Comparison of ENCODE assay signal across 14 cellular contexts in genomic region chr18:74950479-74950878, GRCh38.
DNase-seq lines count a peak whose midpoint lies in the region; ATAC-seq and TF ChIP-seq lines count a peak whose summit lies in the region.
"Had no signal": no experiment of that assay in that cellular context is flagged by ENCODE, and none has a peak within 500 bp of the region (broad histone marks: within the 10 kb centered on the region; RNA-seq: fewer than 3 reads in every experiment).

No MANE protein-coding gene starts in this region.

- H4K8ac ChIP-seq in H9 (replicated peaks; ENCODE audit: insufficient read length, low read depth, low read length) = no peak overlapping the region

- H2BK15ac ChIP-seq in H9 (ENCODE audit: low read depth, low read length) = no peak overlapping the region

- H3K79me2 ChIP-seq in H9 (ENCODE audit: insufficient read depth, low read length) = no peaks in the 10 kb centered on the region
- no peaks in the 10 kb centered on the region for H3K79me2 ChIP-seq in neural progenitor cell (ENCODE audit: low read depth)

- H3K4me3 ChIP-seq in CD4-positive, alpha-beta memory T cell (ENCODE audit: low read length in 2 of 2) = no peak overlapping the region
- H3K4me3 ChIP-seq in neural progenitor cell = no peak overlapping the region
- H3K4me3 ChIP-seq: skin epidermis had no signal

- no peak overlapping the region for H4K91ac ChIP-seq in H9 (ENCODE audit: insufficient read length, low read depth, low read length)

- no peaks in the 10 kb centered on the region for H3K27me3 Mint-ChIP-seq in CD4-positive, alpha-beta memory T cell
- H3K27me3 Mint-ChIP-seq in H9 (ENCODE audit: low read depth) (no peaks in the 10 kb centered on the region), chondrocyte (ENCODE audit: low read depth) (no peaks in the 10 kb centered on the region), neural progenitor cell (ENCODE audit: insufficient read depth, low read depth) (peaks cover 3% of the 10 kb centered on the region)
- no peaks in the 10 kb centered on the region for H3K27me3 Mint-ChIP-seq in effector memory CD8-positive, alpha-beta T cell
- H3K27me3 Mint-ChIP-seq: activated CD8-positive, alpha-beta memory T cell treated with anti-CD3 and anti-CD28 coated beads, Interleukin-2, amount 10 ng/mL, durations not matched to agents 7 days and 5 days had no signal

- H4K5ac ChIP-seq in H9 (ENCODE audit: insufficient read length, low read depth, low read length) = no peak overlapping the region

- H3T11ph ChIP-seq in H9 (ENCODE audit: low read length) = no peak overlapping the region

- POLR2A ChIA-PET in CD4-positive, alpha-beta memory T cell (lab: Charles Lee; ENCODE audit: partially characterized antibody) = interaction anchor here (0.7 to 1.3 kb wide), 5 partner anchors 8 to 868 kb away, joined by 3 to 4 read pairs (median 3); no protein-coding TSS in a partner anchor

- H3K4me2 ChIP-seq in H9 (ENCODE audit: insufficient read depth, insufficient read length, low read length) (no peak overlapping the region), neural progenitor cell (peak overlapping the region; percentile 13)

- H3K23ac ChIP-seq in H9 (ENCODE audit: insufficient read length, low read depth, low read length) = no peak overlapping the region

- intact Hi-C loops in CD4-positive, alpha-beta memory T cell (cut with micrococcal nuclease) = loop anchor here (2.0 kb wide), 2 partner anchors 44 to 120 kb away; no protein-coding TSS in a partner anchor

- peaks cover 8% of the 10 kb centered on the region for H3F3A ChIP-seq in neural progenitor cell (ENCODE audit: low read depth)

- H2BK20ac ChIP-seq in H9 (ENCODE audit: low read depth, low read length, poor library complexity, severe bottlenecking) = no peak overlapping the region

- no peaks in the 10 kb centered on the region for H3K23me2 ChIP-seq in H9 (ENCODE audit: insufficient read length, low read depth, low read length, poor library complexity, severe bottlenecking)

- H3K14ac ChIP-seq in H9 (ENCODE audit: insufficient read depth, low read length) = no peak overlapping the region

- H2AK5ac ChIP-seq in H9 (ENCODE audit: insufficient read length, low read length) = no peak overlapping the region

- H2BK5ac ChIP-seq in H9 (ENCODE audit: insufficient read length, low read length) = no peak overlapping the region

- no peak for ATAC-seq in effector memory CD8-positive, alpha-beta T cell (replicated peaks)
- ATAC-seq: activated CD8-positive, alpha-beta memory T cell treated with anti-CD3 and anti-CD28 coated beads, Interleukin-2, amount 10 ng/mL, durations not matched to agents 7 days and 5 days had no signal

- H3K56ac ChIP-seq in H9 (ENCODE audit: insufficient read length, low read depth, low read length) = no peak overlapping the region

- H3K18ac ChIP-seq in H9 (ENCODE audit: insufficient read length, low read depth, low read length) = no peak overlapping the region

- H3K4ac ChIP-seq in H9 (ENCODE audit: low read depth, low read length) = no peak overlapping the region

- H3K27ac ChIP-seq in CD4-positive, alpha-beta memory T cell (ENCODE audit: low read depth, low read length) = peak overlapping the region; percentile 29
- H3K27ac ChIP-seq in H9 (ENCODE audit: insufficient read length, low read depth, low read length) (no peak overlapping the region), neural progenitor cell (no peak overlapping the region)
- H3K27ac ChIP-seq: RWPE1 had no signal

- no peak overlapping the region for H2BK120ac ChIP-seq in H9 (ENCODE audit: low read depth, low read length, poor library complexity, severe bottlenecking)

- no peaks in the 10 kb centered on the region for H3K9me3 ChIP-seq in CD4-positive, alpha-beta memory T cell (ENCODE audit: control insufficient read depth in 1 of 2, low read length in 2 of 2)
- H3K9me3 ChIP-seq in H9 (ENCODE audit: control insufficient read depth, low read depth, low read length) = no peaks in the 10 kb centered on the region
- no peaks in the 10 kb centered on the region for H3K9me3 ChIP-seq in neural progenitor cell (ENCODE audit: low read depth)

- H2AFZ ChIP-seq in H9 (ENCODE audit: low read length) (no peak overlapping the region), neural progenitor cell (replicated peaks) (no peak overlapping the region)

- no peaks in the 10 kb centered on the region for H3K79me1 ChIP-seq in H9 (ENCODE audit: insufficient read depth, low read depth, low read length, poor library complexity, severe bottlenecking)

- CTCF ChIA-PET in CD4-positive, alpha-beta memory T cell (lab: Charles Lee; ENCODE audit: partially characterized antibody) = no interaction called here

- no peaks in the 10 kb centered on the region for H3K36me3 ChIP-seq in CD4-positive, alpha-beta memory T cell (ENCODE audit: insufficient read depth, low read length)
- no peaks in the 10 kb centered on the region for H3K36me3 ChIP-seq in neural progenitor cell

- H3K9ac ChIP-seq in H9 (ENCODE audit: extremely low read depth, insufficient read length, low read length) (no peak overlapping the region), neural progenitor cell (no peak overlapping the region)

- peak in 4 of 5 donors; percentile 11 to 30 (median 16) for DNase-seq in CD4-positive, alpha-beta memory T cell
- DNase-seq in H9 (no peak), chondrocyte (ENCODE audit: low spot score) (no peak), neural progenitor cell (ENCODE audit: low spot score) (no peak), NCI-H1417 treated with DMSO at 0.1 percent for 48 hours (lab: John Stamatoyannopoulos, UW) (no peak)
- DNase-seq in effector memory CD8-positive, alpha-beta T cell = no peak
- DNase-seq in activated CD4-positive, CD25-positive, alpha-beta regulatory T cell treated with anti-CD3 and anti-CD28 coated beads, Interleukin-2, amount 50 U/mL, for 72 hours = no peak
- DNase-seq: activated CD8-positive, alpha-beta memory T cell treated with anti-CD3 and anti-CD28 coated beads, Interleukin-2, amount 10 ng/mL, durations not matched to agents 7 days and 5 days; anterior cingulate cortex; COR-L47; islet precursor cell; NCI-H1105 had no signal

- peaks cover 23 to 30% (median 26%) of the 10 kb centered on the region in 4 donors for H3K4me1 Mint-ChIP-seq in CD4-positive, alpha-beta memory T cell
- H3K4me1 Mint-ChIP-seq in H9 (peaks cover 48 to 51% of the 10 kb centered on the region in 2 experiments), chondrocyte (ENCODE audit: low read depth) (peaks cover 37% of the 10 kb centered on the region), neural progenitor cell (peaks cover 15% of the 10 kb centered on the region)
- H3K4me1 Mint-ChIP-seq in effector memory CD8-positive, alpha-beta T cell (ENCODE audit: low read depth in 2 of 2) = peaks cover 11 to 17% of the 10 kb centered on the region in 2 donors

- H4K20me1 ChIP-seq in H9 (ENCODE audit: control insufficient read depth, insufficient read depth, insufficient read length) (no peaks in the 10 kb centered on the region), neural progenitor cell (ENCODE audit: low read depth) (no peaks in the 10 kb centered on the region)

- TF ChIP-seq CTCF in H9 (conservative IDR thresholded peaks at IDR 0.05) = no peak
- TF ChIP-seq CTCF in chondrocyte (IDR thresholded peaks at IDR 0.05) = no peak
- TF ChIP-seq CTCF in neural progenitor cell (IDR thresholded peaks at IDR 0.05) = no peak

- peaks cover 0 to 6% of the 10 kb centered on the region in 2 donors for H3K36me3 Mint-ChIP-seq in CD4-positive, alpha-beta memory T cell
- peaks cover 0 to 2% (median 0%) of the 10 kb centered on the region in 3 experiments; a peak in 1 of 7 replicates for H3K36me3 Mint-ChIP-seq in H9 (ENCODE audit: insufficient read depth in 1 of 3, low read depth in 3 of 3)
- no peaks in the 10 kb centered on the region for H3K36me3 Mint-ChIP-seq in chondrocyte (ENCODE audit: low read depth)
- H3K36me3 Mint-ChIP-seq in neural progenitor cell = peaks cover 2% of the 10 kb centered on the region
- H3K36me3 Mint-ChIP-seq in effector memory CD8-positive, alpha-beta T cell (ENCODE audit: insufficient read depth) = no peaks in the 10 kb centered on the region
- H3K36me3 Mint-ChIP-seq: activated CD8-positive, alpha-beta memory T cell treated with anti-CD3 and anti-CD28 coated beads, Interleukin-2, amount 10 ng/mL, durations not matched to agents 7 days and 5 days had no signal

- peaks cover 28% of the 10 kb centered on the region for H3K4me1 ChIP-seq in CD4-positive, alpha-beta memory T cell (ENCODE audit: insufficient read depth, low read length)
- peaks cover 10% of the 10 kb centered on the region for H3K4me1 ChIP-seq in H9 (ENCODE audit: insufficient read depth, low read length)
- H3K4me1 ChIP-seq in neural progenitor cell = peaks cover 23% of the 10 kb centered on the region

- H3K9me3 Mint-ChIP-seq in CD4-positive, alpha-beta memory T cell = no peaks in the 10 kb centered on the region
- H3K9me3 Mint-ChIP-seq in H9 = no peaks in the 10 kb centered on the region; a peak in 1 of 5 replicates
- H3K9me3 Mint-ChIP-seq in chondrocyte (ENCODE audit: low read depth) = no peaks in the 10 kb centered on the region
- no peaks in the 10 kb centered on the region for H3K9me3 Mint-ChIP-seq in neural progenitor cell
- H3K9me3 Mint-ChIP-seq in effector memory CD8-positive, alpha-beta T cell = no peaks in the 10 kb centered on the region

- no CpG with 5 or more reads among the region's 4 CpGs for WGBS in H9 (ENCODE audit: extremely low coverage, insufficient read length, low lambda C conversion rate)

- no peak overlapping the region for H2BK12ac ChIP-seq in H9 (ENCODE audit: insufficient read length, low read depth, low read length)

- peak overlapping the region; percentile 38 to 81 (median 68) for H3K4me3 Mint-ChIP-seq in CD4-positive, alpha-beta memory T cell
- H3K4me3 Mint-ChIP-seq in H9 = no peak overlapping the region
- no peak overlapping the region for H3K4me3 Mint-ChIP-seq in chondrocyte (ENCODE audit: unreplicated experiment)
- no peak overlapping the region for H3K4me3 Mint-ChIP-seq in neural progenitor cell
- peak overlapping the region in 1 of 2 donors; percentile 29 for H3K4me3 Mint-ChIP-seq in effector memory CD8-positive, alpha-beta T cell
- H3K4me3 Mint-ChIP-seq: activated CD8-positive, alpha-beta memory T cell treated with anti-CD3 and anti-CD28 coated beads, Interleukin-2, amount 10 ng/mL, durations not matched to agents 7 days and 5 days had no signal

- H3K27me3 ChIP-seq in CD4-positive, alpha-beta memory T cell (ENCODE audit: insufficient read depth, low read length) = no peaks in the 10 kb centered on the region
- no peaks in the 10 kb centered on the region for H3K27me3 ChIP-seq in H9 (ENCODE audit: insufficient read depth, low read length)
- H3K27me3 ChIP-seq in neural progenitor cell = no peaks in the 10 kb centered on the region

- peak overlapping the region; percentile 86 to 94 (median 90) for H3K27ac Mint-ChIP-seq in CD4-positive, alpha-beta memory T cell
- peak overlapping the region; percentile 14 to 81 (median 77); a peak in 5 of 7 replicates for H3K27ac Mint-ChIP-seq in H9
- peak overlapping the region; percentile 14 for H3K27ac Mint-ChIP-seq in chondrocyte (ENCODE audit: unreplicated experiment)
- H3K27ac Mint-ChIP-seq in neural progenitor cell = no peak overlapping the region
- peak overlapping the region in 1 of 2 donors; percentile 67 for H3K27ac Mint-ChIP-seq in effector memory CD8-positive, alpha-beta T cell
- H3K27ac Mint-ChIP-seq: activated CD8-positive, alpha-beta memory T cell treated with anti-CD3 and anti-CD28 coated beads, Interleukin-2, amount 10 ng/mL, durations not matched to agents 7 days and 5 days had no signal

Comparison
In these comparisons a context has a peak if more than half of its experiments do, and no peak if none do; other contexts are left out.
1. DNase-seq: peak in CD4-positive, alpha-beta memory T cell (4 of 5); none in H9 (single experiment), chondrocyte (single experiment), neural progenitor cell (single experiment), effector memory CD8-positive, alpha-beta T cell (0 of 3), activated CD4-positive, CD25-positive, alpha-beta regulatory T cell treated with anti-CD3 and anti-CD28 coated beads, Interleukin-2, amount 50 U/mL, for 72 hours (single experiment) and NCI-H1417 treated with DMSO at 0.1 percent for 48 hours (single experiment).
2. H3K4me3 Mint-ChIP-seq: peak in CD4-positive, alpha-beta memory T cell (8 of 8); none in H9 (0 of 2), chondrocyte (single experiment) and neural progenitor cell (single experiment).